Comparison of ENCODE assay signal across 14 cellular contexts in genomic region chr15:52486003-52486996, GRCh38.
DNase-seq lines count a peak whose midpoint lies in the region; ATAC-seq and TF ChIP-seq lines count a peak whose summit lies in the region.
"Had no signal": no experiment of that assay in that cellular context is flagged by ENCODE, and none has a peak within 500 bp of the region (broad histone marks: within the 10 kb centered on the region; RNA-seq: fewer than 3 reads in every experiment).

No MANE protein-coding gene starts in this region.

- H3K4me1 ChIP-seq in HEK293 (ENCODE audit: control insufficient read depth, insufficient read depth, low read length) = 0 out of 2 replicates have a peak, but pooled peaks cover 4% of the 10 kb centered on the region
- H3K4me1 ChIP-seq: colonic mucosa had no signal

- H3K9me3 ChIP-seq in HEK293 (ENCODE audit: control insufficient read depth, insufficient read depth, low read depth, low read length) = no peaks in the 10 kb centered on the region
- H3K9me3 ChIP-seq: colonic mucosa had no signal

- peaks cover 38% of the 10 kb centered on the region for H3K4me1 Mint-ChIP-seq in memory B cell

- H3K36me3 Mint-ChIP-seq in memory B cell = peaks cover 2% of the 10 kb centered on the region
- H3K36me3 Mint-ChIP-seq: type B pancreatic cell had no signal

- H3K27me3 Mint-ChIP-seq in memory B cell = no peaks in the 10 kb centered on the region
- H3K27me3 Mint-ChIP-seq: type B pancreatic cell had no signal

- CTCF ChIA-PET in HEK293 (lab: Yijun Ruan, JAX) = interaction anchor here (0.7 kb wide), 1 partner anchor 110 kb away, joined by 3 read pairs; no protein-coding TSS in a partner anchor

- ATAC-seq in memory B cell (ENCODE audit: low read depth) = no peak
- ATAC-seq in HG02678 (IDR thresholded peaks at IDR 0.05; ENCODE audit: unreplicated experiment) = no peak
- ATAC-seq: Right ventricle myocardium inferior had no signal

- H3K27ac Mint-ChIP-seq in memory B cell = peak overlapping the region; percentile 24
- H3K27ac Mint-ChIP-seq: type B pancreatic cell had no signal

- no peak overlapping the region for H3K4me3 Mint-ChIP-seq in memory B cell
- H3K4me3 Mint-ChIP-seq: type B pancreatic cell had no signal

- TF ChIP-seq CTCF in HEK293 (tag by site-specific recombination; IDR thresholded peaks at IDR 0.05) (no peak), cardiac fibroblast (IDR thresholded peaks at IDR 0.05; ENCODE audit: low read depth, low read length) (no peak)

- peak; percentile 66 for DNase-seq in Ammon's horn (ENCODE audit: low spot score)
- peak; percentile 11 to 25 for DNase-seq in cardiac fibroblast (ENCODE audit: low read depth in 2 of 2)
- DNase-seq in memory B cell (ENCODE audit: low spot score in 2 of 2) = no peak
- DNase-seq in SKM-1 treated with dmso at 0.1 percent for 144 hours (lab: John Stamatoyannopoulos, UW; ENCODE audit: unreplicated experiment) = no peak
- DNase-seq in NCI-H2196 treated with DMSO at 0.1 percent for 48 hours (lab: John Stamatoyannopoulos, UW; ENCODE audit: unreplicated experiment) = no peak
- no peak for DNase-seq in dedifferentiated amniotic fluid mesenchymal stem cell (ENCODE audit: extremely low spot score)
- DNase-seq: activated CD8-positive, alpha-beta memory T cell treated with anti-CD3 and anti-CD28 coated beads, Interleukin-2, amount 50 U/mL, for 48 hours; colonic mucosa; HCEC 1CT; NCI-H187 had no signal

- H3K4me3 ChIP-seq in HEK293 (ENCODE audit: low read depth, low read length) (no peak overlapping the region), cardiac fibroblast (replicated peaks in 1 of 2; ENCODE audit: low read depth in 2 of 2, low read length in 2 of 2) (no peak overlapping the region)
- H3K4me3 ChIP-seq: colonic mucosa had no signal

- H3K27ac ChIP-seq in HEK293 (ENCODE audit: extremely low read depth, low read depth, low read length) = no peak overlapping the region
- H3K27ac ChIP-seq: colonic mucosa had no signal

- no peaks in the 10 kb centered on the region; a peak in 1 of 3 replicates for H3K36me3 ChIP-seq in HEK293 (ENCODE audit: control insufficient read depth in 2 of 2, insufficient read depth in 1 of 2, low read length in 2 of 2)
- H3K36me3 ChIP-seq: colonic mucosa had no signal

- H3K9me3 Mint-ChIP-seq in memory B cell = peaks cover 2% of the 10 kb centered on the region
- H3K9me3 Mint-ChIP-seq: type B pancreatic cell had no signal

- POLR2A ChIA-PET in HEK293 (lab: Yijun Ruan, JAX) = no interaction called here

TF ChIP-seq in HEK293, 187 proteins besides CTCF, POLR2A, EP300 and RAD21:
- TF ChIP-seq ZNF184 (tag by site-specific recombination; IDR thresholded peaks at IDR 0.05) = no peak
- TF ChIP-seq PRDM1 (tag by site-specific recombination; IDR thresholded peaks at IDR 0.05) = peak; percentile 24; the same call in 1 of the 2 replicates
TF ChIP-seq in HEK293: peak in this region for 1.

Comparison
In these comparisons a context has a peak if more than half of its experiments do, and no peak if none do; other contexts are left out.
1. DNase-seq: peak in Ammon's horn (single experiment) and cardiac fibroblast (2 of 2); none in memory B cell (0 of 2), SKM-1 treated with dmso at 0.1 percent for 144 hours (single experiment), NCI-H2196 treated with DMSO at 0.1 percent for 48 hours (single experiment) and dedifferentiated amniotic fluid mesenchymal stem cell (single experiment).